8 cellular contexts compared by ENCODE assay signal in genomic region chr13:113489549-113490495, GRCh38. TPM values are rescaled to one million over a fixed set of nuclear protein-coding genes. Genes with fewer than 3 reads are reported as not detected.
DNase-seq lines count a peak whose midpoint lies in the region; ATAC-seq, FAIRE-seq and TF ChIP-seq lines count a peak whose summit lies in the region.

No MANE protein-coding gene starts in this region.

- H3K9me3 Mint-ChIP-seq in central memory CD8-positive, alpha-beta T cell, result no peaks in the 10 kb centered on the region

- ATAC-seq in GM21723 (IDR thresholded peaks at IDR 0.05; ENCODE audit: unreplicated experiment), result peak; percentile 26
- ATAC-seq in central memory CD8-positive, alpha-beta T cell (replicated peaks; ENCODE audit: extremely low read depth, poor library complexity, severe bottlenecking), result peak; percentile 62
- ATAC-seq in HepG2, result peak; percentile 20

- DNase-seq in EL (peak; percentile 66), T-helper 9 cell (peak; percentile 13), HepG2 (ENCODE audit: low spot score) (no peak), NCI-H1436 treated with DMSO at 0.1 percent for 48 hours (lab: John Stamatoyannopoulos, UW) (no peak)
- DNase-seq in Jurkat, Clone E6-1 (ENCODE audit: low read depth, low spot score), result no peak
- no peak for DNase-seq in central memory CD8-positive, alpha-beta T cell (ENCODE audit: low spot score in 2 of 2)
- DNase-seq in stimulated activated CD4-positive, alpha-beta T cell treated with anti-CD3 and anti-CD28 coated beads, Interleukin-4, amount 100 ng/mL, for 24 hours, result peak; percentile 47

- H3K4me1 ChIP-seq in HepG2 (ENCODE audit: insufficient read depth, low read length), result peaks cover 62% of the 10 kb centered on the region

- H3K36me3 Mint-ChIP-seq in central memory CD8-positive, alpha-beta T cell (ENCODE audit: insufficient read depth), result peaks cover 13% of the 10 kb centered on the region

- H3K27ac Mint-ChIP-seq in central memory CD8-positive, alpha-beta T cell (ENCODE audit: low read depth), result peak overlapping the region; percentile 56

- TF ChIP-seq EP300 in HepG2 (IDR thresholded peaks at IDR 0.05; ENCODE audit: low read depth in 2 of 2, low read length in 2 of 2) (no peak), HepG2 (CRISPR knock-in tag; IDR thresholded peaks at IDR 0.05; ENCODE audit: borderline replicate concordance) (no peak)

- H3K79me2 ChIP-seq in HepG2 (ENCODE audit: insufficient read depth, low read length), result peaks cover 83% of the 10 kb centered on the region

- H3K4me2 ChIP-seq in HepG2 (ENCODE audit: low read depth, low read length), result peak overlapping the region; percentile 97

- no peaks in the 10 kb centered on the region for H3K27me3 ChIP-seq in HepG2 (ENCODE audit: control insufficient read depth in 1 of 2, insufficient read depth in 2 of 2, low read length in 2 of 2)

- CTCF ChIA-PET in HepG2 (lab: Yijun Ruan, JAX; ENCODE audit: low intra/inter-chr PET ratio, low total read pairs), result no interaction called here

- FAIRE-seq in HepG2 (lab: Jason Lieb, UNC), result no peak

- POLR2A ChIA-PET in HepG2 (lab: Yijun Ruan, JAX), result interaction anchor here (1.3 kb wide), 1 partner anchor 367 kb away, joined by 3 read pairs; the partner anchor contains the start of gene F10

- no peak for TF ChIP-seq POLR2A in HepG2 (IDR thresholded peaks at IDR 0.05; ENCODE audit: insufficient read depth in 1 of 2, low read depth in 2 of 2, low read length in 2 of 2)

- H3K9me3 ChIP-seq in HepG2 (ENCODE audit: low read length), result no peaks in the 10 kb centered on the region

- H4K20me1 ChIP-seq in HepG2 (ENCODE audit: insufficient read depth, low read length), result peaks cover 10% of the 10 kb centered on the region

- 2% methylated on average over 28 of the region's 54 CpGs for WGBS in HepG2 (ENCODE audit: low lambda C conversion rate)

- no peak; the same call in 1 of the 2 replicates for TF ChIP-seq CTCF in HepG2 (CRISPR knock-in tag; IDR thresholded peaks at IDR 0.05)

- H2AFZ ChIP-seq in HepG2 (ENCODE audit: low read length), result no peak overlapping the region

- H3K27ac ChIP-seq in HepG2 (ENCODE audit: extremely low read length, insufficient read depth, low read length), result peak overlapping the region; percentile 79

- BruUV-seq in HepG2 (replicated peaks; lab: Mats Ljungman, UMichigan), result no TSS peak

- TF ChIP-seq RAD21 in HepG2 (CRISPR knock-in tag; IDR thresholded peaks at IDR 0.05), result no peak

- in situ Hi-C loops in HepG2 (cut with HindIII; ENCODE audit: extremely low pct_ligation_motif_present, low pct_unique_long_range_greater_than_20kb), result no loop called here

- peak overlapping the region; percentile 77 for H3K4me3 Mint-ChIP-seq in central memory CD8-positive, alpha-beta T cell

- H3K27me3 Mint-ChIP-seq in central memory CD8-positive, alpha-beta T cell, result no peaks in the 10 kb centered on the region

- H3K4me3 ChIP-seq in Jurkat, Clone E6-1 (ENCODE audit: low read length), result peak overlapping the region; percentile 65
- H3K4me3 ChIP-seq in HepG2 (replicated peaks in 1 of 3; ENCODE audit: insufficient read depth in 1 of 3, low read depth in 2 of 3, low read length in 3 of 3), result peak overlapping the region; percentile 83 to 93 (median 89)

- H3K36me3 ChIP-seq in HepG2 (replicated peaks in 1 of 2; ENCODE audit: control insufficient read depth in 1 of 2, insufficient read depth in 2 of 2, low read length in 2 of 2), result peaks cover 0 to 3% of the 10 kb centered on the region in 2 experiments; a peak in 2 of 5 replicates

- intact Hi-C loops in HepG2 (cut with micrococcal nuclease; ENCODE audit: unreplicated experiment), result loop anchor here (5.0 kb wide), 1 partner anchor 72 kb away; no protein-coding TSS in a partner anchor

- peak overlapping the region; percentile 85 for H3K9ac ChIP-seq in HepG2 (ENCODE audit: insufficient read depth, low read depth, low read length)

- peaks cover 50% of the 10 kb centered on the region for H3K4me1 Mint-ChIP-seq in central memory CD8-positive, alpha-beta T cell

TF ChIP-seq in HepG2, 621 proteins besides CTCF, POLR2A, EP300 and RAD21 (continues in another document):
- TF ChIP-seq IKZF5 (CRISPR knock-in tag; IDR thresholded peaks at IDR 0.05) (no peak), SATB2 (CRISPR knock-in tag; IDR thresholded peaks at IDR 0.05) (no peak), KLF12 (CRISPR knock-in tag; IDR thresholded peaks at IDR 0.05; ENCODE audit: borderline replicate concordance) (no peak), ZFX (CRISPR knock-in tag; IDR thresholded peaks at IDR 0.05; ENCODE audit: low read depth) (no peak), HNRNPL (IDR thresholded peaks at IDR 0.05; ENCODE audit: low read depth, low read length) (no peak), ZNF773 (CRISPR knock-in tag; IDR thresholded peaks at IDR 0.05; ENCODE audit: borderline replicate concordance) (no peak)
- TF ChIP-seq, protein P1, sequence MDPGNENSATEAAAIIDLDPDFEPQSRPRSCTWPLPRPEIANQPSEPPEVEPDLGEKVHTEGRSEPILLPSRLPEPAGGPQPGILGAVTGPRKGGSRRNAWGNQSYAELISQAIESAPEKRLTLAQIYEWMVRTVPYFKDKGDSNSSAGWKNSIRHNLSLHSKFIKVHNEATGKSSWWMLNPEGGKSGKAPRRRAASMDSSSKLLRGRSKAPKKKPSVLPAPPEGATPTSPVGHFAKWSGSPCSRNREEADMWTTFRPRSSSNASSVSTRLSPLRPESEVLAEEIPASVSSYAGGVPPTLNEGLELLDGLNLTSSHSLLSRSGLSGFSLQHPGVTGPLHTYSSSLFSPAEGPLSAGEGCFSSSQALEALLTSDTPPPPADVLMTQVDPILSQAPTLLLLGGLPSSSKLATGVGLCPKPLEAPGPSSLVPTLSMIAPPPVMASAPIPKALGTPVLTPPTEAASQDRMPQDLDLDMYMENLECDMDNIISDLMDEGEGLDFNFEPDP (CRISPR knock-in tag; conservative IDR thresholded peaks at IDR 0.05), result no peak

RNA-seq across cellular contexts. Expression of gene DCUN1D2, which starts 0.7 kb away (rescaled TPM):
- polyA plus RNA-seq in Jurkat, Clone E6-1 (2012; ENCODE audit: insufficient read depth, insufficient read length), result 17.3 TPM
- 7.4 and 9.6 TPM in 2 replicates for total RNA-seq in HepG2 (2016; rRNA removed; fragmentation: Illumina TruSeq; extraction: Trizol)
- total RNA-seq in HepG2 (2016; cell fraction: cytosol; rRNA removed; fragmentation: Illumina TruSeq; extraction: Trizol; ENCODE audit: low read depth), result 12.3 and 13.3 TPM in 2 replicates
- 6.4 and 10.2 TPM in 2 replicates for total RNA-seq in HepG2 (2016; cell fraction: insoluble cytoplasmic fraction; rRNA removed; fragmentation: Illumina TruSeq; extraction: Trizol)
- 9.2 and 9.7 TPM in 2 replicates for total RNA-seq in HepG2 (2016; cell fraction: membrane; rRNA removed; fragmentation: Illumina TruSeq; extraction: Trizol)
- 16.2 and 17.5 TPM in 2 replicates for total RNA-seq in HepG2 (2016; cell fraction: nucleus; rRNA removed; fragmentation: Illumina TruSeq; extraction: Trizol)
- polyA plus RNA-seq in HepG2 (2011; rRNA removed), result 9.1 and 11.9 TPM in 2 replicates
- polyA plus RNA-seq in HepG2 (2011; cell fraction: cytosol; rRNA removed), result 7.6 and 8.0 TPM in 2 replicates
- polyA plus RNA-seq in HepG2 (2011; cell fraction: nucleus; rRNA removed), result 23.2 and 28.2 TPM in 2 replicates
- 11.5 and 12.0 TPM in 2 replicates for polyA plus RNA-seq in HepG2 (2012)
- polyA plus RNA-seq in HepG2 (2016; cell fraction: cytosol; fragmentation: Illumina TruSeq; extraction: Trizol; ENCODE audit: low read depth), result 2.5 and 2.6 TPM in 2 replicates
- polyA plus RNA-seq in HepG2 (2016; cell fraction: insoluble cytoplasmic fraction; fragmentation: Illumina TruSeq; extraction: Trizol; ENCODE audit: low read depth), result 7.2 and 9.3 TPM in 2 replicates
- 4.7 and 5.4 TPM in 2 replicates for polyA plus RNA-seq in HepG2 (2016; cell fraction: membrane; fragmentation: Illumina TruSeq; extraction: Trizol; ENCODE audit: low read depth)
- 56.9 and 58.1 TPM in 2 replicates for polyA plus RNA-seq in HepG2 (2016; cell fraction: nucleus; fragmentation: Illumina TruSeq; extraction: Trizol; ENCODE audit: insufficient read depth, low read depth)
- polyA minus RNA-seq in HepG2 (2011; rRNA and poly(A)+ RNA removed; ENCODE audit: low replicate concordance), result 6.2 and 8.7 TPM in 2 replicates
- polyA minus RNA-seq in HepG2 (2011; cell fraction: cytosol; rRNA and poly(A)+ RNA removed), result 2.3 and 2.4 TPM in 2 replicates
- polyA minus RNA-seq in HepG2 (2011; cell fraction: nucleus; rRNA and poly(A)+ RNA removed), result 17.4 and 24.3 TPM in 2 replicates

RNA-seq across cellular contexts. Expression of gene ADPRHL1, which starts 36.5 kb away (rescaled TPM):
- polyA plus RNA-seq in Jurkat, Clone E6-1 (2012; ENCODE audit: insufficient read depth, insufficient read length), result 7.3 TPM
- 0.34 and 0.40 TPM in 2 replicates for total RNA-seq in HepG2 (2016; rRNA removed; fragmentation: Illumina TruSeq; extraction: Trizol)
- total RNA-seq in HepG2 (2016; cell fraction: cytosol; rRNA removed; fragmentation: Illumina TruSeq; extraction: Trizol; ENCODE audit: low read depth), result 0.18 and 0.30 TPM in 2 replicates
- 0.37 and 0.50 TPM in 2 replicates for total RNA-seq in HepG2 (2016; cell fraction: insoluble cytoplasmic fraction; rRNA removed; fragmentation: Illumina TruSeq; extraction: Trizol)
- total RNA-seq in HepG2 (2016; cell fraction: membrane; rRNA removed; fragmentation: Illumina TruSeq; extraction: Trizol), result 0.62 TPM in 2 replicates
- 0.44 and 0.68 TPM in 2 replicates for total RNA-seq in HepG2 (2016; cell fraction: nucleus; rRNA removed; fragmentation: Illumina TruSeq; extraction: Trizol)
- 0.34 and 0.65 TPM in 2 replicates for polyA plus RNA-seq in HepG2 (2011; rRNA removed)
- 0.48 and 0.72 TPM in 2 replicates for polyA plus RNA-seq in HepG2 (2011; cell fraction: cytosol; rRNA removed)
- 0.47 and 0.61 TPM in 2 replicates for polyA plus RNA-seq in HepG2 (2011; cell fraction: nucleus; rRNA removed)
- 0.56 and 0.63 TPM in 2 replicates for polyA plus RNA-seq in HepG2 (2012)
- polyA plus RNA-seq in HepG2 (2016; cell fraction: cytosol; fragmentation: Illumina TruSeq; extraction: Trizol; ENCODE audit: low read depth), result 0.46 and 0.52 TPM in 2 replicates
- 0.41 and 0.65 TPM in 2 replicates for polyA plus RNA-seq in HepG2 (2016; cell fraction: insoluble cytoplasmic fraction; fragmentation: Illumina TruSeq; extraction: Trizol; ENCODE audit: low read depth)
- polyA plus RNA-seq in HepG2 (2016; cell fraction: membrane; fragmentation: Illumina TruSeq; extraction: Trizol; ENCODE audit: low read depth), result 0.74 and 1.2 TPM in 2 replicates
- polyA plus RNA-seq in HepG2 (2016; cell fraction: nucleus; fragmentation: Illumina TruSeq; extraction: Trizol; ENCODE audit: insufficient read depth, low read depth), result 1.1 and 1.6 TPM in 2 replicates
- 0.66 and 3.3 TPM in 2 replicates for polyA minus RNA-seq in HepG2 (2011; rRNA and poly(A)+ RNA removed; ENCODE audit: low replicate concordance)
- polyA minus RNA-seq in HepG2 (2011; cell fraction: cytosol; rRNA and poly(A)+ RNA removed), result 0.30 TPM in 1 of 2 replicates, not detected in the other
- polyA minus RNA-seq in HepG2 (2011; cell fraction: nucleus; rRNA and poly(A)+ RNA removed), result 0.64 and 0.87 TPM in 2 replicates

Comparison
In these comparisons a context has a peak if more than half of its experiments do, and no peak if none do; other contexts are left out.
1. DNase-seq: peak in EL (single experiment), T-helper 9 cell (single experiment) and stimulated activated CD4-positive, alpha-beta T cell treated with anti-CD3 and anti-CD28 coated beads, Interleukin-4, amount 100 ng/mL, for 24 hours (single experiment); none in Jurkat, Clone E6-1 (single experiment), central memory CD8-positive, alpha-beta T cell (0 of 2), HepG2 (single experiment) and NCI-H1436 treated with DMSO at 0.1 percent for 48 hours (single experiment).
2. Peak in every context shown above with its lines, with median percentiles within 50 percentile points of each other: ATAC-seq.